17 cellular contexts compared by ENCODE assay signal in the genomic region with DNA sequence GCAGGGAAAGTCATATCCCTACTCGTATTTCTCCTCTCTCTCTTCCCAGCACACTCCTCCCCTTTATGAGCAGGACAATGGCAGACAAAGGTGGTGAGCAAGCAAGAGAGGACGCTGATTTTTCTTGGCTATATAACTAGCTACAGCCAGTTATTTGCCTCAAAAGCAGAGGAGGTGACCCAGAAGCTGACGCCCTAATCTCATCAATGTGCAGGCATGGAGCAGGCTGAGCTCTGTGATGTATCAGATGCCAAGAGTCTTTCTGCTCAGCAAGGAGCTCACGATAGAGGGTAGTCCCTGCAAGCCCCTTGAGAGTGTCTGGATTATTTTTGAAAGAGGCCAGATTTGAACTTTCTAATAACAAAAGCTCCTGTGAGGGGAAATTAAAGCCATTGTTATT.
"Had no signal": no experiment of that assay in that cellular context is flagged by ENCODE, and none has a peak within 500 bp of the region (broad histone marks: within the 10 kb centered on the region; RNA-seq: fewer than 3 reads in every experiment).

No MANE protein-coding gene starts in this region.

- H3K9me3 ChIP-seq: gastrocnemius medialis, prostate gland, sigmoid colon, suprapubic skin, transverse colon, upper lobe of right lung, uterus had no signal

- H3K27me3 ChIP-seq: dorsolateral prefrontal cortex, gastrocnemius medialis, sigmoid colon, suprapubic skin, transverse colon, upper lobe of right lung, uterus had no signal

- DNase-seq: dorsolateral prefrontal cortex; effector CD4-positive, alpha-beta T cell; foreskin fibroblast; gastrocnemius medialis; natural killer cell; nucleus accumbens; right cardiac atrium; sigmoid colon; stimulated activated CD4-positive, alpha-beta T cell treated with anti-CD3 and anti-CD28 coated beads, Interleukin-4, amount 100 ng/mL, for 4 hours; transverse colon; upper lobe of right lung; uterus had no signal

- H3K27ac ChIP-seq: dorsolateral prefrontal cortex, gastrocnemius medialis, prostate gland, sigmoid colon, suprapubic skin, transverse colon, upper lobe of right lung, uterus had no signal

- H3K4me3 ChIP-seq: dorsolateral prefrontal cortex, gastrocnemius medialis, lung, prostate gland, sigmoid colon, suprapubic skin, transverse colon, upper lobe of right lung, uterus had no signal

- ATAC-seq: gastrocnemius medialis; left lobe of liver; natural killer cell; right cardiac atrium; stimulated activated memory B cell treated with anti-CD40 and anti-IgM and Interleukin-4, amounts not matched to agents 10 μg/mL and 1 μg/mL and 100 μg/mL, for 72 hours; upper lobe of right lung had no signal

- H3K36me3 ChIP-seq: gastrocnemius medialis, prostate gland, sigmoid colon, suprapubic skin, transverse colon, upper lobe of right lung, uterus had no signal

- H3K4me1 ChIP-seq: gastrocnemius medialis, prostate gland, sigmoid colon, suprapubic skin, transverse colon, upper lobe of right lung, uterus had no signal
